Comparison of ENCODE assay signal across 15 cellular contexts in genomic region chr7:150401861-150402631, GRCh38. TPM values are rescaled to one million over a fixed set of nuclear protein-coding genes. Genes with fewer than 3 reads are reported as not detected.
DNase-seq lines count a peak whose midpoint lies in the region; ATAC-seq lines count a peak whose summit lies in the region.
"Had no signal": no experiment of that assay in that cellular context is flagged by ENCODE, and none has a peak within 500 bp of the region (broad histone marks: within the 10 kb centered on the region; RNA-seq: fewer than 3 reads in every experiment).

No MANE protein-coding gene starts in this region.

- peaks cover 0 to 3% of the 10 kb centered on the region in 2 donors for H3K36me3 Mint-ChIP-seq in activated T-cell treated with anti-CD3 and anti-CD28 coated beads, Interleukin-2, amount 50 U/mL, for 72 hours (ENCODE audit: insufficient read depth in 2 of 2)
- peaks cover 12% of the 10 kb centered on the region for H3K36me3 Mint-ChIP-seq in activated T-cell treated with anti-CD3 and anti-CD28 coated beads, Interleukin-2, amount 50 U/mL, for 24 hours (ENCODE audit: low read depth)
- H3K36me3 Mint-ChIP-seq in T-cell: peaks cover 2% of the 10 kb centered on the region

- no peaks in the 10 kb centered on the region for H3K9me3 Mint-ChIP-seq in activated T-cell treated with anti-CD3 and anti-CD28 coated beads, Interleukin-2, amount 50 U/mL, for 72 hours
- H3K9me3 Mint-ChIP-seq in activated T-cell treated with anti-CD3 and anti-CD28 coated beads, Interleukin-2, amount 50 U/mL, for 24 hours: no peaks in the 10 kb centered on the region
- no peaks in the 10 kb centered on the region for H3K9me3 Mint-ChIP-seq in T-cell

- no peaks in the 10 kb centered on the region for H3K27me3 Mint-ChIP-seq in activated T-cell treated with anti-CD3 and anti-CD28 coated beads, Interleukin-2, amount 50 U/mL, for 72 hours (ENCODE audit: low read depth)
- no peaks in the 10 kb centered on the region for H3K27me3 Mint-ChIP-seq in activated T-cell treated with anti-CD3 and anti-CD28 coated beads, Interleukin-2, amount 50 U/mL, for 24 hours
- H3K27me3 Mint-ChIP-seq in T-cell: no peaks in the 10 kb centered on the region

- CTCF ChIA-PET in T-cell (lab: Charles Lee): interaction anchor here (0.6 to 1.6 kb wide), 3 partner anchors 30 to 792 kb away, joined by 4 to 5 read pairs (median 4); no protein-coding TSS in a partner anchor

- POLR2A ChIA-PET in T-cell (lab: Charles Lee): interaction anchor here in 1 of 2 donors (0.5 kb wide), 1 partner anchor 34 kb away, joined by 3 read pairs; the partner anchor contains the start of gene REPIN1

- H3K4me3 ChIP-seq in iPS DF 6.9 (ENCODE audit: low read length): no peak overlapping the region
- H3K4me3 ChIP-seq: lung, tibial artery had no signal

- peaks cover 36% of the 10 kb centered on the region for H3K4me1 ChIP-seq in iPS DF 6.9 (ENCODE audit: control insufficient read depth, insufficient read depth, low read length)

- peaks cover 9% of the 10 kb centered on the region for H3K36me3 ChIP-seq in iPS DF 6.9 (ENCODE audit: control insufficient read depth, insufficient read depth, low read length)

- no peak overlapping the region for H3K4me3 Mint-ChIP-seq in activated T-cell treated with anti-CD3 and anti-CD28 coated beads, Interleukin-2, amount 50 U/mL, for 72 hours
- no peak overlapping the region for H3K4me3 Mint-ChIP-seq in activated T-cell treated with anti-CD3 and anti-CD28 coated beads, Interleukin-2, amount 50 U/mL, for 24 hours
- H3K4me3 Mint-ChIP-seq in T-cell: peak overlapping the region in 1 of 3 donors; percentile 31

- no CpG with 5 or more reads among the region's 7 CpGs for WGBS in iPS DF 6.9 (ENCODE audit: insufficient coverage, insufficient read length)

- H3K27ac ChIP-seq in iPS DF 6.9 (ENCODE audit: low read length): peak overlapping the region; percentile 99
- H3K27ac ChIP-seq: tibial artery had no signal

- H3K27ac Mint-ChIP-seq in activated T-cell treated with anti-CD3 and anti-CD28 coated beads, Interleukin-2, amount 50 U/mL, for 72 hours: peak overlapping the region; percentile 17
- no peak overlapping the region for H3K27ac Mint-ChIP-seq in activated T-cell treated with anti-CD3 and anti-CD28 coated beads, Interleukin-2, amount 50 U/mL, for 24 hours
- H3K27ac Mint-ChIP-seq in T-cell: peak overlapping the region; percentile 11 to 66

- peaks cover 48% of the 10 kb centered on the region for H3K4me1 Mint-ChIP-seq in activated T-cell treated with anti-CD3 and anti-CD28 coated beads, Interleukin-2, amount 50 U/mL, for 72 hours (ENCODE audit: low read depth)
- H3K4me1 Mint-ChIP-seq in activated T-cell treated with anti-CD3 and anti-CD28 coated beads, Interleukin-2, amount 50 U/mL, for 24 hours (ENCODE audit: low read depth): peaks cover 39% of the 10 kb centered on the region
- H3K4me1 Mint-ChIP-seq in T-cell: peaks cover 26 to 36% (median 27%) of the 10 kb centered on the region in 3 donors

- intact Hi-C loops in sciatic nerve (cut with DNase I): no loop called here

- no peak for ATAC-seq in activated T-cell treated with anti-CD3 and anti-CD28 coated beads, Interleukin-2, amount 50 U/mL, for 72 hours (replicated peaks in 1 of 2)
- no peak for ATAC-seq in T-cell (replicated peaks in 1 of 4)
- ATAC-seq in sciatic nerve: no peak
- no peak for ATAC-seq in HG02610 (IDR thresholded peaks at IDR 0.05; ENCODE audit: unreplicated experiment)

- no peak for DNase-seq in activated T-cell treated with anti-CD3 and anti-CD28 coated beads, Interleukin-2, amount 50 U/mL, for 72 hours
- no peak for DNase-seq in activated T-cell treated with anti-CD3 and anti-CD28 coated beads, Interleukin-2, amount 50 U/mL, for 24 hours
- DNase-seq in T-cell (no peak), iPS DF 6.9 (ENCODE audit: low read depth, low spot score) (no peak), sciatic nerve (ENCODE audit: low spot score) (peak; percentile 15), NCI-H2107 treated with DMSO at 0.1 percent for 48 hours (lab: John Stamatoyannopoulos, UW; ENCODE audit: unreplicated experiment) (no peak)
- no peak for DNase-seq in stimulated activated CD4-positive, alpha-beta T cell treated with anti-CD3 and anti-CD28 coated beads, Interleukin-15, amount 100 ng/mL, for 24 hours
- DNase-seq: ACHN; activated CD4-positive, alpha-beta T cell treated with anti-CD3 and anti-CD28 coated beads, Interleukin-2, amount 50 U/mL, for 1 hour; DMS 273 treated with DMSO at 0.1 percent for 48 hours; tibial artery had no signal

- H3K9me3 ChIP-seq in iPS DF 6.9 (ENCODE audit: control insufficient read depth, insufficient read depth, low read length): no peaks in the 10 kb centered on the region
- H3K9me3 ChIP-seq: tibial artery had no signal

- no peaks in the 10 kb centered on the region for H3K27me3 ChIP-seq in iPS DF 6.9 (ENCODE audit: control insufficient read depth, insufficient read depth, low read length)
- H3K27me3 ChIP-seq: tibial artery had no signal

RNA-seq across cellular contexts. Expression of gene ZNF775, which starts 22.9 kb away (rescaled TPM):
- 1 to 10 TPM; 6.5 to 8.2 TPM for total RNA-seq in activated T-cell treated with anti-CD3 and anti-CD28 coated beads, Interleukin-2, amount 50 U/mL, for 72 hours
- total RNA-seq in T-cell: 1 to 10 TPM; 1.9 to 8.6 (median 6.3) TPM
- 11.1 TPM for total RNA-seq in sciatic nerve

RNA-seq across cellular contexts. Expression of gene REPIN1, which starts 33.4 kb away (rescaled TPM):
- 10 to 100 TPM; 53.6 to 73.7 TPM for total RNA-seq in activated T-cell treated with anti-CD3 and anti-CD28 coated beads, Interleukin-2, amount 50 U/mL, for 72 hours
- 100 to 1,000 TPM in 3 of 5 donors, 10 to 100 TPM in 2; 64.0 to 110 (median 101) TPM for total RNA-seq in T-cell
- 54.0 TPM for total RNA-seq in sciatic nerve

RNA-seq across cellular contexts. Expression of gene GIMAP8, which starts 48.4 kb away (rescaled TPM):
- 10 to 100 TPM; 10.2 to 13.1 TPM for total RNA-seq in activated T-cell treated with anti-CD3 and anti-CD28 coated beads, Interleukin-2, amount 50 U/mL, for 72 hours
- 10 to 100 TPM; 17.8 to 54.6 (median 50.1) TPM for total RNA-seq in T-cell
- total RNA-seq in sciatic nerve: 22.4 TPM
- total RNA-seq: epithelial cell of proximal tubule, LHCN-M2 had no signal
